In the genomic region with DNA sequence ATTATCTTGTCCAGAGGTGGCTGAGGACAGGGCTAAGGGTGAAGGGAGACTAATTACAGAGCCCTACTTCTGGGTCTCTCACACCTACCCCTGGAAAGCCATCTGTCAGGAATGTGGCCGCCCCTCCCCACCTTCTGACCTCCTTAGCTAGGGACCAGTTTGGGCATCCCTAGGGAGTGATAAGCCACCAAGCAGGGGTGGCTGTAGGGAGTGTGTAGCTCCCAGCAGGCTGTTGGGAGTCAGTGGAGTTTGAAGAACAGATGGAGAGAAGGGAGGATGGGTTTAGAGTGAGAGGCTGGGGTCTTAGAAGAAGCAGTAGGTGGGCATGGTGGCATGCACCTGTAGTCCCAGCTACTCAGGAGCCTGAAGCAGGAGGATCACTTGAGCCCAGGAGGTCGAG, we compare ENCODE assay signal across 1 cellular context.
TF ChIP-seq lines count a peak whose summit lies in the region.

No MANE protein-coding gene starts in this region.

TF ChIP-seq in WTC11, 78 proteins besides CTCF, POLR2A, EP300 and RAD21 (continued from another document):
- TF ChIP-seq ZNF219 (CRISPR knock-in tag; IDR thresholded peaks at IDR 0.05; ENCODE audit: borderline replicate concordance) = no peak
- no peak for TF ChIP-seq ETV6 (CRISPR knock-in tag; IDR thresholded peaks at IDR 0.05)
- TF ChIP-seq ZNF396 (CRISPR knock-in tag; IDR thresholded peaks at IDR 0.05; ENCODE audit: borderline replicate concordance) = no peak
- TF ChIP-seq, protein P1, sequence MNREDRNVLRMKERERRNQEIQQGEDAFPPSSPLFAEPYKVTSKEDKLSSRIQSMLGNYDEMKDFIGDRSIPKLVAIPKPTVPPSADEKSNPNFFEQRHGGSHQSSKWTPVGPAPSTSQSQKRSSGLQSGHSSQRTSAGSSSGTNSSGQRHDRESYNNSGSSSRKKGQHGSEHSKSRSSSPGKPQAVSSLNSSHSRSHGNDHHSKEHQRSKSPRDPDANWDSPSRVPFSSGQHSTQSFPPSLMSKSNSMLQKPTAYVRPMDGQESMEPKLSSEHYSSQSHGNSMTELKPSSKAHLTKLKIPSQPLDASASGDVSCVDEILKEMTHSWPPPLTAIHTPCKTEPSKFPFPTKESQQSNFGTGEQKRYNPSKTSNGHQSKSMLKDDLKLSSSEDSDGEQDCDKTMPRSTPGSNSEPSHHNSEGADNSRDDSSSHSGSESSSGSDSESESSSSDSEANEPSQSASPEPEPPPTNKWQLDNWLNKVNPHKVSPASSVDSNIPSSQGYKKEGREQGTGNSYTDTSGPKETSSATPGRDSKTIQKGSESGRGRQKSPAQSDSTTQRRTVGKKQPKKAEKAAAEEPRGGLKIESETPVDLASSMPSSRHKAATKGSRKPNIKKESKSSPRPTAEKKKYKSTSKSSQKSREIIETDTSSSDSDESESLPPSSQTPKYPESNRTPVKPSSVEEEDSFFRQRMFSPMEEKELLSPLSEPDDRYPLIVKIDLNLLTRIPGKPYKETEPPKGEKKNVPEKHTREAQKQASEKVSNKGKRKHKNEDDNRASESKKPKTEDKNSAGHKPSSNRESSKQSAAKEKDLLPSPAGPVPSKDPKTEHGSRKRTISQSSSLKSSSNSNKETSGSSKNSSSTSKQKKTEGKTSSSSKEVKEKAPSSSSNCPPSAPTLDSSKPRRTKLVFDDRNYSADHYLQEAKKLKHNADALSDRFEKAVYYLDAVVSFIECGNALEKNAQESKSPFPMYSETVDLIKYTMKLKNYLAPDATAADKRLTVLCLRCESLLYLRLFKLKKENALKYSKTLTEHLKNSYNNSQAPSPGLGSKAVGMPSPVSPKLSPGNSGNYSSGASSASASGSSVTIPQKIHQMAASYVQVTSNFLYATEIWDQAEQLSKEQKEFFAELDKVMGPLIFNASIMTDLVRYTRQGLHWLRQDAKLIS (CRISPR knock-in tag; IDR thresholded peaks at IDR 0.05; ENCODE audit: borderline replicate concordance) = no peak
- TF ChIP-seq, protein P2, sequence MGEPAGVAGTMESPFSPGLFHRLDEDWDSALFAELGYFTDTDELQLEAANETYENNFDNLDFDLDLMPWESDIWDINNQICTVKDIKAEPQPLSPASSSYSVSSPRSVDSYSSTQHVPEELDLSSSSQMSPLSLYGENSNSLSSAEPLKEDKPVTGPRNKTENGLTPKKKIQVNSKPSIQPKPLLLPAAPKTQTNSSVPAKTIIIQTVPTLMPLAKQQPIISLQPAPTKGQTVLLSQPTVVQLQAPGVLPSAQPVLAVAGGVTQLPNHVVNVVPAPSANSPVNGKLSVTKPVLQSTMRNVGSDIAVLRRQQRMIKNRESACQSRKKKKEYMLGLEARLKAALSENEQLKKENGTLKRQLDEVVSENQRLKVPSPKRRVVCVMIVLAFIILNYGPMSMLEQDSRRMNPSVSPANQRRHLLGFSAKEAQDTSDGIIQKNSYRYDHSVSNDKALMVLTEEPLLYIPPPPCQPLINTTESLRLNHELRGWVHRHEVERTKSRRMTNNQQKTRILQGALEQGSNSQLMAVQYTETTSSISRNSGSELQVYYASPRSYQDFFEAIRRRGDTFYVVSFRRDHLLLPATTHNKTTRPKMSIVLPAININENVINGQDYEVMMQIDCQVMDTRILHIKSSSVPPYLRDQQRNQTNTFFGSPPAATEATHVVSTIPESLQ (CRISPR knock-in tag; IDR thresholded peaks at IDR 0.05) = no peak
- no peak for TF ChIP-seq NFATC4 (CRISPR knock-in tag; IDR thresholded peaks at IDR 0.05)
